Comparison of ENCODE assay signal across 24 cellular contexts in the genomic region with DNA sequence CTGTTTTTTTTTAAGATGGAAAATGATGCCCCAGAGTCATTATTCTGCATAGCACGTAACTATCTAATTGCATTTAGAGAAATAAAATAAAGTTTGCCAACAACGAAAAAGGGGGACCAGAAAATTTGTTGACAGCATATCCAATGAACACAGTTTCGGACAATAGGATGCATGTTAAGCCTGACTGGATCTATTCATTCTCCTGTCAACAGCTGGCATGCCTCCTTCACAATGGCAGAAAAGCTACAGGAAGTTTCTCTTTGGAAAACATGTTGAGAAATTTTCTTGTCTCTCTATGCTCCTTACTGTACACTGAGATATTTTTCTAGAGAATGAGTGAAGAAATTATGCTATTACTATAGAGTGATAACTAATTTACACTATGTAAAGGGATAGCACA.
"Had no signal": no experiment of that assay in that cellular context is flagged by ENCODE, and none has a peak within 500 bp of the region (broad histone marks: within the 10 kb centered on the region; RNA-seq: fewer than 3 reads in every experiment).

No MANE protein-coding gene starts in this region.

- H3K4me1 Mint-ChIP-seq: immature natural killer cell; naive thymus-derived CD4-positive, alpha-beta T cell; nephron progenitor cell had no signal

- H3K27me3 Mint-ChIP-seq: naive thymus-derived CD4-positive, alpha-beta T cell had no signal

- ATAC-seq: gastroesophageal sphincter; left colon; left ventricle myocardium superior; naive thymus-derived CD4-positive, alpha-beta T cell; right cardiac atrium; upper lobe of right lung had no signal

- H3K27ac Mint-ChIP-seq: immature natural killer cell; naive thymus-derived CD4-positive, alpha-beta T cell; nephron progenitor cell had no signal

- DNase-seq: effector memory CD4-positive, alpha-beta T cell; foreskin fibroblast; immature natural killer cell; kidney; left colon; left ventricle myocardium superior; mesendoderm; naive thymus-derived CD4-positive, alpha-beta T cell; nephron progenitor cell; posterior cingulate gyrus; right cardiac atrium; small intestine; stimulated activated CD4-positive, alpha-beta T cell treated with anti-CD3 and anti-CD28 coated beads, Interleukin-12 subunit alpha, Interleukin-12 subunit beta, amount 100 ng/mL, for 4 hours; stimulated activated naive CD4-positive, alpha-beta T cell; stomach; upper lobe of right lung had no signal

- H3K27ac ChIP-seq: coronary artery, epithelial cell of prostate, esophagus muscularis mucosa, gastroesophageal sphincter, neutrophil, stomach, suprapubic skin, tibial nerve, upper lobe of right lung, vagina had no signal

- H3K4me3 Mint-ChIP-seq: immature natural killer cell; naive thymus-derived CD4-positive, alpha-beta T cell; nephron progenitor cell had no signal

- H3K36me3 Mint-ChIP-seq: immature natural killer cell; naive thymus-derived CD4-positive, alpha-beta T cell had no signal
